1 cellular context compared by ENCODE assay signal in the genomic region with DNA sequence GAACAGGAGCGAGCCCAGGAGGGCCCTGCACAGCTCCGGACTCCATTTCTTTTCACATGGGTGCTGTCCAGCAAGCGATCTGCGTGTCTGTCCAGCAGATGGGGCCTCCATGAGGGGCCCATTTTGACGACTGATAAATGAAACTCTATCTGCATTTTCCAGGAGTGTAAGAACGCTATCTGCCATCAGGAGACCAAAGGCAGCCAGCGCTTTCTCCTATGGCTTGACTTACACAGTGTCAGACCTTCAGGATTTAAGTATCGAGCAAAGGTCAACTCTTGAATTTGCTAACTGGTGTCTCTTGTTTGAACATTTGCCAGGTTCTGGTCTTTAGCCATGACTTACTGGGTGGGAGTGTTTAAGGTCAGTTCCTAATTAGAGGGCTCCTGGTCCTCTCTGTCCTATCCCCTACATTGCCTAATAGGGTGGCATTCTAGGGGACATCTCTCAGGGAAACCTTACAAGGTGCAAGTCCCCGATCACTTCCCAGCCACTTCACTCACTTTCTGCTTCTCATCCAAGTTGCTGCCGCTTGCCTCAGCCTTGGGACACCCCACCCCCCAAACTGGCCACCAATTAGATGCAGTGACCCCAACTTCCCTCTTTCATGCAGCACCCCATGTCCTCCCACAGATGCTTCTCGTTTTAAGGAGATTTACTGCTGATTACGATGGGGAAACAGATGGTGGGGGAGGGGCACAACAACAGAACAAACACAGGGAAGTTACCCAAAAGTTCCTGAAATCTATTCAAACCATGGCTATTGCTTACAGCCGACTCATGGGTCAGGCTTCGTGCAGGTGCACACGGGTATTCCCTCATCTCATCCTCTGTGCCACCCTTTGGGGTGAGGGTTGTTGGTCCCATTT.
TF ChIP-seq lines count a peak whose summit lies in the region.

No MANE protein-coding gene starts in this region.

TF ChIP-seq in K562, 482 proteins besides CTCF, POLR2A, EP300 and RAD21 (continued from another document and continues in another):
- TF ChIP-seq, protein P1, sequence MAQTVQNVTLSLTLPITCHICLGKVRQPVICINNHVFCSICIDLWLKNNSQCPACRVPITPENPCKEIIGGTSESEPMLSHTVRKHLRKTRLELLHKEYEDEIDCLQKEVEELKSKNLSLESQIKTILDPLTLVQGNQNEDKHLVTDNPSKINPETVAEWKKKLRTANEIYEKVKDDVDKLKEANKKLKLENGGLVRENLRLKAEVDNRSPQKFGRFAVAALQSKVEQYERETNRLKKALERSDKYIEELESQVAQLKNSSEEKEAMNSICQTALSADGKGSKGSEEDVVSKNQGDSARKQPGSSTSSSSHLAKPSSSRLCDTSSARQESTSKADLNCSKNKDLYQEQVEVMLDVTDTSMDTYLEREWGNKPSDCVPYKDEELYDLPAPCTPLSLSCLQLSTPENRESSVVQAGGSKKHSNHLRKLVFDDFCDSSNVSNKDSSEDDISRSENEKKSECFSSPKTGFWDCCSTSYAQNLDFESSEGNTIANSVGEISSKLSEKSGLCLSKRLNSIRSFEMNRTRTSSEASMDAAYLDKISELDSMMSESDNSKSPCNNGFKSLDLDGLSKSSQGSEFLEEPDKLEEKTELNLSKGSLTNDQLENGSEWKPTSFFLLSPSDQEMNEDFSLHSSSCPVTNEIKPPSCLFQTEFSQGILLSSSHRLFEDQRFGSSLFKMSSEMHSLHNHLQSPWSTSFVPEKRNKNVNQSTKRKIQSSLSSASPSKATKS (CRISPR knock-in tag; IDR thresholded peaks at IDR 0.05) = no peak; the same call in 1 of the 2 replicates
- TF ChIP-seq, protein P2, sequence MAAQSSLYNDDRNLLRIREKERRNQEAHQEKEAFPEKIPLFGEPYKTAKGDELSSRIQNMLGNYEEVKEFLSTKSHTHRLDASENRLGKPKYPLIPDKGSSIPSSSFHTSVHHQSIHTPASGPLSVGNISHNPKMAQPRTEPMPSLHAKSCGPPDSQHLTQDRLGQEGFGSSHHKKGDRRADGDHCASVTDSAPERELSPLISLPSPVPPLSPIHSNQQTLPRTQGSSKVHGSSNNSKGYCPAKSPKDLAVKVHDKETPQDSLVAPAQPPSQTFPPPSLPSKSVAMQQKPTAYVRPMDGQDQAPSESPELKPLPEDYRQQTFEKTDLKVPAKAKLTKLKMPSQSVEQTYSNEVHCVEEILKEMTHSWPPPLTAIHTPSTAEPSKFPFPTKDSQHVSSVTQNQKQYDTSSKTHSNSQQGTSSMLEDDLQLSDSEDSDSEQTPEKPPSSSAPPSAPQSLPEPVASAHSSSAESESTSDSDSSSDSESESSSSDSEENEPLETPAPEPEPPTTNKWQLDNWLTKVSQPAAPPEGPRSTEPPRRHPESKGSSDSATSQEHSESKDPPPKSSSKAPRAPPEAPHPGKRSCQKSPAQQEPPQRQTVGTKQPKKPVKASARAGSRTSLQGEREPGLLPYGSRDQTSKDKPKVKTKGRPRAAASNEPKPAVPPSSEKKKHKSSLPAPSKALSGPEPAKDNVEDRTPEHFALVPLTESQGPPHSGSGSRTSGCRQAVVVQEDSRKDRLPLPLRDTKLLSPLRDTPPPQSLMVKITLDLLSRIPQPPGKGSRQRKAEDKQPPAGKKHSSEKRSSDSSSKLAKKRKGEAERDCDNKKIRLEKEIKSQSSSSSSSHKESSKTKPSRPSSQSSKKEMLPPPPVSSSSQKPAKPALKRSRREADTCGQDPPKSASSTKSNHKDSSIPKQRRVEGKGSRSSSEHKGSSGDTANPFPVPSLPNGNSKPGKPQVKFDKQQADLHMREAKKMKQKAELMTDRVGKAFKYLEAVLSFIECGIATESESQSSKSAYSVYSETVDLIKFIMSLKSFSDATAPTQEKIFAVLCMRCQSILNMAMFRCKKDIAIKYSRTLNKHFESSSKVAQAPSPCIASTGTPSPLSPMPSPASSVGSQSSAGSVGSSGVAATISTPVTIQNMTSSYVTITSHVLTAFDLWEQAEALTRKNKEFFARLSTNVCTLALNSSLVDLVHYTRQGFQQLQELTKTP (IDR thresholded peaks at IDR 0.05; ENCODE audit: low read depth in 1 of 2, partially characterized antibody in 2 of 2) = peak; percentile 61 to 85
- TF ChIP-seq ZNF212 (CRISPR knock-in tag; IDR thresholded peaks at IDR 0.05) = peak; percentile 46; the same call in 1 of the 2 replicates
- peak; percentile 82 for TF ChIP-seq ATF7 (IDR thresholded peaks at IDR 0.05)
- peak; percentile 74 for TF ChIP-seq SMAD4 (CRISPR knock-in tag; conservative IDR thresholded peaks at IDR 0.05)
- no peak for TF ChIP-seq DACH1 (IDR thresholded peaks at IDR 0.05; ENCODE audit: partially characterized antibody)
- peak; percentile 91 for TF ChIP-seq BACH1 (tag; IDR thresholded peaks at IDR 0.05)
- TF ChIP-seq GATA2 (CRISPR knock-in tag; IDR thresholded peaks at IDR 0.05) = peak; percentile 93
- peak; percentile 52; the same call in 1 of the 2 replicates for TF ChIP-seq MYC (IDR thresholded peaks at IDR 0.05; ENCODE audit: low read depth, low read length)
- TF ChIP-seq MYC (CRISPR knock-in tag; IDR thresholded peaks at IDR 0.05; ENCODE audit: borderline replicate concordance, low read depth) = peak; percentile 24; the same call in 1 of the 2 replicates
- no peak for TF ChIP-seq MCM5 (IDR thresholded peaks at IDR 0.05; ENCODE audit: low read depth)
- peak; percentile 42 for TF ChIP-seq NCOR1 (IDR thresholded peaks at IDR 0.05)
- TF ChIP-seq SETDB1 (IDR thresholded peaks at IDR 0.05; ENCODE audit: low read length) = no peak
- TF ChIP-seq, protein P3, sequence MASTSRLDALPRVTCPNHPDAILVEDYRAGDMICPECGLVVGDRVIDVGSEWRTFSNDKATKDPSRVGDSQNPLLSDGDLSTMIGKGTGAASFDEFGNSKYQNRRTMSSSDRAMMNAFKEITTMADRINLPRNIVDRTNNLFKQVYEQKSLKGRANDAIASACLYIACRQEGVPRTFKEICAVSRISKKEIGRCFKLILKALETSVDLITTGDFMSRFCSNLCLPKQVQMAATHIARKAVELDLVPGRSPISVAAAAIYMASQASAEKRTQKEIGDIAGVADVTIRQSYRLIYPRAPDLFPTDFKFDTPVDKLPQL (IDR thresholded peaks at IDR 0.05; ENCODE audit: extremely low read depth, insufficient read length) = no peak
- peak; percentile 53 for TF ChIP-seq TAL1 (IDR thresholded peaks at IDR 0.05)
- no peak for TF ChIP-seq HEY1 (CRISPR knock-in tag; IDR thresholded peaks at IDR 0.05; ENCODE audit: borderline replicate concordance)
- no peak for TF ChIP-seq HOXB6 (CRISPR knock-in tag; IDR thresholded peaks at IDR 0.05; ENCODE audit: borderline replicate concordance)
- TF ChIP-seq NR1H2 (CRISPR knock-in tag; IDR thresholded peaks at IDR 0.05) = 0 out of 2 replicates have a peak, but pooled peaks have one; percentile 89
- no peak for TF ChIP-seq PHF20 (IDR thresholded peaks at IDR 0.05; ENCODE audit: partially characterized antibody)
- TF ChIP-seq, protein P4, sequence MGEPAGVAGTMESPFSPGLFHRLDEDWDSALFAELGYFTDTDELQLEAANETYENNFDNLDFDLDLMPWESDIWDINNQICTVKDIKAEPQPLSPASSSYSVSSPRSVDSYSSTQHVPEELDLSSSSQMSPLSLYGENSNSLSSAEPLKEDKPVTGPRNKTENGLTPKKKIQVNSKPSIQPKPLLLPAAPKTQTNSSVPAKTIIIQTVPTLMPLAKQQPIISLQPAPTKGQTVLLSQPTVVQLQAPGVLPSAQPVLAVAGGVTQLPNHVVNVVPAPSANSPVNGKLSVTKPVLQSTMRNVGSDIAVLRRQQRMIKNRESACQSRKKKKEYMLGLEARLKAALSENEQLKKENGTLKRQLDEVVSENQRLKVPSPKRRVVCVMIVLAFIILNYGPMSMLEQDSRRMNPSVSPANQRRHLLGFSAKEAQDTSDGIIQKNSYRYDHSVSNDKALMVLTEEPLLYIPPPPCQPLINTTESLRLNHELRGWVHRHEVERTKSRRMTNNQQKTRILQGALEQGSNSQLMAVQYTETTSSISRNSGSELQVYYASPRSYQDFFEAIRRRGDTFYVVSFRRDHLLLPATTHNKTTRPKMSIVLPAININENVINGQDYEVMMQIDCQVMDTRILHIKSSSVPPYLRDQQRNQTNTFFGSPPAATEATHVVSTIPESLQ (CRISPR knock-in tag; IDR thresholded peaks at IDR 0.05) = 0 out of 2 replicates have a peak, but pooled peaks have one; percentile 39
- no peak for TF ChIP-seq SIX5 (IDR thresholded peaks at IDR 0.05; ENCODE audit: borderline replicate concordance in 1 of 2, insufficient read depth in 1 of 2, low read depth in 1 of 2, low read length in 2 of 2)
- TF ChIP-seq ZNF668 (CRISPR knock-in tag; IDR thresholded peaks at IDR 0.05) = no peak
- no peak for TF ChIP-seq MEF2A (IDR thresholded peaks at IDR 0.05; ENCODE audit: control insufficient read depth, low read depth, low read length)
- TF ChIP-seq MIER1 (IDR thresholded peaks at IDR 0.05; ENCODE audit: low read depth) = peak; percentile 63; the same call in 1 of the 2 replicates
- TF ChIP-seq, protein P5, sequence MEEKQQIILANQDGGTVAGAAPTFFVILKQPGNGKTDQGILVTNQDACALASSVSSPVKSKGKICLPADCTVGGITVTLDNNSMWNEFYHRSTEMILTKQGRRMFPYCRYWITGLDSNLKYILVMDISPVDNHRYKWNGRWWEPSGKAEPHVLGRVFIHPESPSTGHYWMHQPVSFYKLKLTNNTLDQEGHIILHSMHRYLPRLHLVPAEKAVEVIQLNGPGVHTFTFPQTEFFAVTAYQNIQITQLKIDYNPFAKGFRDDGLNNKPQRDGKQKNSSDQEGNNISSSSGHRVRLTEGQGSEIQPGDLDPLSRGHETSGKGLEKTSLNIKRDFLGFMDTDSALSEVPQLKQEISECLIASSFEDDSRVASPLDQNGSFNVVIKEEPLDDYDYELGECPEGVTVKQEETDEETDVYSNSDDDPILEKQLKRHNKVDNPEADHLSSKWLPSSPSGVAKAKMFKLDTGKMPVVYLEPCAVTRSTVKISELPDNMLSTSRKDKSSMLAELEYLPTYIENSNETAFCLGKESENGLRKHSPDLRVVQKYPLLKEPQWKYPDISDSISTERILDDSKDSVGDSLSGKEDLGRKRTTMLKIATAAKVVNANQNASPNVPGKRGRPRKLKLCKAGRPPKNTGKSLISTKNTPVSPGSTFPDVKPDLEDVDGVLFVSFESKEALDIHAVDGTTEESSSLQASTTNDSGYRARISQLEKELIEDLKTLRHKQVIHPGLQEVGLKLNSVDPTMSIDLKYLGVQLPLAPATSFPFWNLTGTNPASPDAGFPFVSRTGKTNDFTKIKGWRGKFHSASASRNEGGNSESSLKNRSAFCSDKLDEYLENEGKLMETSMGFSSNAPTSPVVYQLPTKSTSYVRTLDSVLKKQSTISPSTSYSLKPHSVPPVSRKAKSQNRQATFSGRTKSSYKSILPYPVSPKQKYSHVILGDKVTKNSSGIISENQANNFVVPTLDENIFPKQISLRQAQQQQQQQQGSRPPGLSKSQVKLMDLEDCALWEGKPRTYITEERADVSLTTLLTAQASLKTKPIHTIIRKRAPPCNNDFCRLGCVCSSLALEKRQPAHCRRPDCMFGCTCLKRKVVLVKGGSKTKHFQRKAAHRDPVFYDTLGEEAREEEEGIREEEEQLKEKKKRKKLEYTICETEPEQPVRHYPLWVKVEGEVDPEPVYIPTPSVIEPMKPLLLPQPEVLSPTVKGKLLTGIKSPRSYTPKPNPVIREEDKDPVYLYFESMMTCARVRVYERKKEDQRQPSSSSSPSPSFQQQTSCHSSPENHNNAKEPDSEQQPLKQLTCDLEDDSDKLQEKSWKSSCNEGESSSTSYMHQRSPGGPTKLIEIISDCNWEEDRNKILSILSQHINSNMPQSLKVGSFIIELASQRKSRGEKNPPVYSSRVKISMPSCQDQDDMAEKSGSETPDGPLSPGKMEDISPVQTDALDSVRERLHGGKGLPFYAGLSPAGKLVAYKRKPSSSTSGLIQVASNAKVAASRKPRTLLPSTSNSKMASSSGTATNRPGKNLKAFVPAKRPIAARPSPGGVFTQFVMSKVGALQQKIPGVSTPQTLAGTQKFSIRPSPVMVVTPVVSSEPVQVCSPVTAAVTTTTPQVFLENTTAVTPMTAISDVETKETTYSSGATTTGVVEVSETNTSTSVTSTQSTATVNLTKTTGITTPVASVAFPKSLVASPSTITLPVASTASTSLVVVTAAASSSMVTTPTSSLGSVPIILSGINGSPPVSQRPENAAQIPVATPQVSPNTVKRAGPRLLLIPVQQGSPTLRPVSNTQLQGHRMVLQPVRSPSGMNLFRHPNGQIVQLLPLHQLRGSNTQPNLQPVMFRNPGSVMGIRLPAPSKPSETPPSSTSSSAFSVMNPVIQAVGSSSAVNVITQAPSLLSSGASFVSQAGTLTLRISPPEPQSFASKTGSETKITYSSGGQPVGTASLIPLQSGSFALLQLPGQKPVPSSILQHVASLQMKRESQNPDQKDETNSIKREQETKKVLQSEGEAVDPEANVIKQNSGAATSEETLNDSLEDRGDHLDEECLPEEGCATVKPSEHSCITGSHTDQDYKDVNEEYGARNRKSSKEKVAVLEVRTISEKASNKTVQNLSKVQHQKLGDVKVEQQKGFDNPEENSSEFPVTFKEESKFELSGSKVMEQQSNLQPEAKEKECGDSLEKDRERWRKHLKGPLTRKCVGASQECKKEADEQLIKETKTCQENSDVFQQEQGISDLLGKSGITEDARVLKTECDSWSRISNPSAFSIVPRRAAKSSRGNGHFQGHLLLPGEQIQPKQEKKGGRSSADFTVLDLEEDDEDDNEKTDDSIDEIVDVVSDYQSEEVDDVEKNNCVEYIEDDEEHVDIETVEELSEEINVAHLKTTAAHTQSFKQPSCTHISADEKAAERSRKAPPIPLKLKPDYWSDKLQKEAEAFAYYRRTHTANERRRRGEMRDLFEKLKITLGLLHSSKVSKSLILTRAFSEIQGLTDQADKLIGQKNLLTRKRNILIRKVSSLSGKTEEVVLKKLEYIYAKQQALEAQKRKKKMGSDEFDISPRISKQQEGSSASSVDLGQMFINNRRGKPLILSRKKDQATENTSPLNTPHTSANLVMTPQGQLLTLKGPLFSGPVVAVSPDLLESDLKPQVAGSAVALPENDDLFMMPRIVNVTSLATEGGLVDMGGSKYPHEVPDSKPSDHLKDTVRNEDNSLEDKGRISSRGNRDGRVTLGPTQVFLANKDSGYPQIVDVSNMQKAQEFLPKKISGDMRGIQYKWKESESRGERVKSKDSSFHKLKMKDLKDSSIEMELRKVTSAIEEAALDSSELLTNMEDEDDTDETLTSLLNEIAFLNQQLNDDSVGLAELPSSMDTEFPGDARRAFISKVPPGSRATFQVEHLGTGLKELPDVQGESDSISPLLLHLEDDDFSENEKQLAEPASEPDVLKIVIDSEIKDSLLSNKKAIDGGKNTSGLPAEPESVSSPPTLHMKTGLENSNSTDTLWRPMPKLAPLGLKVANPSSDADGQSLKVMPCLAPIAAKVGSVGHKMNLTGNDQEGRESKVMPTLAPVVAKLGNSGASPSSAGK (IDR thresholded peaks at IDR 0.05) = 0 out of 2 replicates have a peak, but pooled peaks have one; percentile 40
- TF ChIP-seq ZFPM2 (CRISPR knock-in tag; IDR thresholded peaks at IDR 0.05) = peak; percentile 52; the same call in 1 of the 2 replicates
- TF ChIP-seq, protein P6, sequence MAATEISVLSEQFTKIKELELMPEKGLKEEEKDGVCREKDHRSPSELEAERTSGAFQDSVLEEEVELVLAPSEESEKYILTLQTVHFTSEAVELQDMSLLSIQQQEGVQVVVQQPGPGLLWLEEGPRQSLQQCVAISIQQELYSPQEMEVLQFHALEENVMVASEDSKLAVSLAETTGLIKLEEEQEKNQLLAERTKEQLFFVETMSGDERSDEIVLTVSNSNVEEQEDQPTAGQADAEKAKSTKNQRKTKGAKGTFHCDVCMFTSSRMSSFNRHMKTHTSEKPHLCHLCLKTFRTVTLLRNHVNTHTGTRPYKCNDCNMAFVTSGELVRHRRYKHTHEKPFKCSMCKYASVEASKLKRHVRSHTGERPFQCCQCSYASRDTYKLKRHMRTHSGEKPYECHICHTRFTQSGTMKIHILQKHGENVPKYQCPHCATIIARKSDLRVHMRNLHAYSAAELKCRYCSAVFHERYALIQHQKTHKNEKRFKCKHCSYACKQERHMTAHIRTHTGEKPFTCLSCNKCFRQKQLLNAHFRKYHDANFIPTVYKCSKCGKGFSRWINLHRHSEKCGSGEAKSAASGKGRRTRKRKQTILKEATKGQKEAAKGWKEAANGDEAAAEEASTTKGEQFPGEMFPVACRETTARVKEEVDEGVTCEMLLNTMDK (IDR thresholded peaks at IDR 0.05; ENCODE audit: borderline replicate concordance, insufficient read depth, low read depth, low read length, poor library complexity, severe bottlenecking) = no peak
- TF ChIP-seq ZNF124 (CRISPR knock-in tag; IDR thresholded peaks at IDR 0.05) = no peak
- TF ChIP-seq RFX5 (IDR thresholded peaks at IDR 0.05; ENCODE audit: low read depth, low read length) = no peak
- peak; percentile 66 for TF ChIP-seq FOSL1 (tag; conservative IDR thresholded peaks at IDR 0.05)
